14 cellular contexts compared by ENCODE assay signal in genomic region chr2:46117379-46117778, GRCh38.
DNase-seq lines count a peak whose midpoint lies in the region; ATAC-seq and TF ChIP-seq lines count a peak whose summit lies in the region.
"Had no signal": no experiment of that assay in that cellular context is flagged by ENCODE, and none has a peak within 500 bp of the region (broad histone marks: within the 10 kb centered on the region; RNA-seq: fewer than 3 reads in every experiment).

No MANE protein-coding gene starts in this region.

- DNase-seq in ELR (ENCODE audit: low read depth) (peak; percentile 91), MG63 (peak; percentile 85), choroid plexus epithelial cell (ENCODE audit: low read depth) (peak; percentile 81), mucosa of descending colon (no peak), NCI-H748 (lab: John Stamatoyannopoulos, UW; ENCODE audit: unreplicated experiment) (no peak), ascending aorta (ENCODE audit: low spot score in 2 of 2) (no peak), NCI-H510A treated with DMSO at 0.1 percent for 48 hours (lab: John Stamatoyannopoulos, UW) (no peak), hepatic stellate cell (ENCODE audit: low spot score) (no peak)
- DNase-seq: activated naive CD8-positive, alpha-beta T cell treated with anti-CD3 and anti-CD28 coated beads for 36 hours; CD4-positive, alpha-beta T cell; effector CD4-positive, alpha-beta T cell; NCI-H446; stomach had no signal

- peak overlapping the region in 1 of 2 donors; percentile 16 for H3K27ac ChIP-seq in ascending aorta
- H3K27ac ChIP-seq: HL-60 had no signal

- H3K4me3 ChIP-seq in MG63: no peak overlapping the region
- H3K4me3 ChIP-seq in choroid plexus epithelial cell (ENCODE audit: low read depth, low read length): no peak overlapping the region
- H3K4me3 ChIP-seq in mucosa of descending colon: no peak overlapping the region
- no peak overlapping the region for H3K4me3 ChIP-seq in ascending aorta
- H3K4me3 ChIP-seq: stomach had no signal

- ATAC-seq in mucosa of descending colon: peak; percentile 55

- H3K27me3 ChIP-seq in MG63 (no peaks in the 10 kb centered on the region), ascending aorta (no peaks in the 10 kb centered on the region)
- H3K27me3 ChIP-seq: stomach had no signal

- H3K36me3 ChIP-seq in MG63 (no peaks in the 10 kb centered on the region), mucosa of descending colon (ENCODE audit: low read depth) (no peaks in the 10 kb centered on the region), ascending aorta (no peaks in the 10 kb centered on the region)
- H3K36me3 ChIP-seq: stomach had no signal

- peaks cover 40% of the 10 kb centered on the region for H3K4me1 ChIP-seq in mucosa of descending colon (ENCODE audit: low read depth)
- peaks cover 0 to 35% of the 10 kb centered on the region in 2 donors for H3K4me1 ChIP-seq in ascending aorta

- no peaks in the 10 kb centered on the region for H3K9me3 ChIP-seq in MG63
- H3K9me3 ChIP-seq in mucosa of descending colon: no peaks in the 10 kb centered on the region
- H3K9me3 ChIP-seq in ascending aorta: no peaks in the 10 kb centered on the region
- H3K9me3 ChIP-seq: stomach had no signal

- intact Hi-C loops in mucosa of descending colon (cut with DNase I, micrococcal nuclease) (no loop called here), ascending aorta (cut with DNase I) (no loop called here)

- TF ChIP-seq CTCF in choroid plexus epithelial cell (conservative IDR thresholded peaks at IDR 0.05; ENCODE audit: low read depth, low read length) (no peak), mucosa of descending colon (IDR thresholded peaks at IDR 0.05) (no peak), ascending aorta (IDR thresholded peaks at IDR 0.05) (no peak)

Comparison
In these comparisons a context has a peak if more than half of its experiments do, and no peak if none do; other contexts are left out.
1. DNase-seq: peak in ELR (single experiment), MG63 (single experiment) and choroid plexus epithelial cell (single experiment); none in mucosa of descending colon (0 of 3), NCI-H748 (single experiment), ascending aorta (0 of 2), NCI-H510A treated with DMSO at 0.1 percent for 48 hours (single experiment) and hepatic stellate cell (single experiment).